ENCODE assay signal across 1 cellular context in genomic region chrX:153671589-153672530, GRCh38.
TF ChIP-seq lines count a peak whose summit lies in the region.

No MANE protein-coding gene starts in this region.

TF ChIP-seq in HepG2, 621 proteins besides CTCF, POLR2A, EP300 and RAD21:
- TF ChIP-seq SRF (IDR thresholded peaks at IDR 0.05; ENCODE audit: low read depth, low read length), result no peak
